8 cellular contexts compared by ENCODE assay signal in the genomic region with DNA sequence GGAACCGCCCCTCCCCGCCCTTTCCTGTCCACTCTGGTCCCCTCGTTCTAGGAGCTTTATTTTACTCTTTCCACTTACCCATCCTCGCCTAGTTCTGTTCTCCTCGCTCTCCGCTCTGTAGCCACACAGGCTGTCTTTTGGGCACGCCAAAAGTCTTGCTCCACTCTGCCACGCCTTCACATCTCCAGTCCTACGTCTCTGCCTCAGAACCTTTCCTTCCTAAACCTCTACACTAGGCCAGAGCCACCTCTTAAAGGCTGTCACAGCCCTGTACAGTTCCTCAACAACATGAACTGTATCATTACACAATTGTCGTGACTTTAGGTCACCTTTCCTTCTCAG. TPM values are rescaled to one million over a fixed set of nuclear protein-coding genes. Genes with fewer than 3 reads are reported as not detected.
DNase-seq lines count a peak whose midpoint lies in the region; ATAC-seq and TF ChIP-seq lines count a peak whose summit lies in the region.

No MANE protein-coding gene starts in this region.

- in situ Hi-C loops in GM23248 (cut with MboI): no loop called here

- H3K27me3 ChIP-seq in GM23248 (replicated peaks; ENCODE audit: insufficient read depth) (no peaks in the 10 kb centered on the region), right atrium auricular region (no peaks in the 10 kb centered on the region), spleen (replicated peaks in 1 of 7) (no peaks in the 10 kb centered on the region)

- WGBS in GM23248 (ENCODE audit: low coverage in 1 of 2, low lambda C conversion rate in 2 of 2, missing lambda C conversion rate in 2 of 2), 2 experiments: 39 to 41% methylated on average over 10 of the region's 10 CpGs
- 30 to 40% (median 37%) methylated on average over 10 of the region's 10 CpGs for WGBS in spleen, 5 donors

- H3K9me2 ChIP-seq in GM23248 (ENCODE audit: insufficient read depth): no peaks in the 10 kb centered on the region

- peak overlapping the region; percentile 98 for H3K4me2 ChIP-seq in GM23248 (ENCODE audit: unreplicated experiment)

- peak overlapping the region; percentile 95 for H3K4me3 ChIP-seq in GM23248
- H3K4me3 ChIP-seq in right atrium auricular region: peak overlapping the region; percentile 67 to 76
- H3K4me3 ChIP-seq in spleen: peak overlapping the region; percentile 42 to 82 (median 71)

- CTCF ChIA-PET in WTC11 (lab: Charles Lee): no interaction called here

- ATAC-seq in WTC11 (peak; percentile 18), HG03571 (IDR thresholded peaks at IDR 0.05; ENCODE audit: unreplicated experiment) (no peak)

- H4K20me1 ChIP-seq in GM23248 (ENCODE audit: insufficient read depth): peaks cover 13% of the 10 kb centered on the region; the same call in 1 of the 2 replicates

- DNase-seq in GM23248: no peak
- no peak for DNase-seq in WTC11 (ENCODE audit: low spot score)
- DNase-seq in right atrium auricular region (ENCODE audit: low spot score): no peak
- no peak for DNase-seq in spleen
- DNase-seq in SK-N-DZ (ENCODE audit: low spot score): no peak
- DNase-seq in GDM1 (lab: John Stamatoyannopoulos, UW): no peak
- no peak for DNase-seq in COR-L47 (lab: John Stamatoyannopoulos, UW)

- 0 out of 2 replicates have a peak, but pooled peaks cover 1% of the 10 kb centered on the region for H3K9me3 Mint-ChIP-seq in WTC11

- H3K36me3 Mint-ChIP-seq in WTC11: no peaks in the 10 kb centered on the region; the same call in 1 of the 2 replicates

- H3K9me3 ChIP-seq in GM23248 (ENCODE audit: low read depth) (no peaks in the 10 kb centered on the region), right atrium auricular region (no peaks in the 10 kb centered on the region), spleen (no peaks in the 10 kb centered on the region)

- peak overlapping the region; percentile 94 for H2AFZ ChIP-seq in GM23248

- POLR2A ChIA-PET in WTC11 (lab: Charles Lee): interaction anchor here (0.9 kb wide), 1 partner anchor 108 kb away, joined by 3 read pairs; no protein-coding TSS in a partner anchor

- peak overlapping the region; percentile 93 for H3K4me3 Mint-ChIP-seq in WTC11

- no peak for TF ChIP-seq POLR2A in spleen (IDR thresholded peaks at IDR 0.05)

- intact Hi-C loops in spleen (cut with DNase I; ENCODE audit: low total_unique reads): no loop called here

- H3K9ac ChIP-seq in GM23248: peak overlapping the region; percentile 98

- H3K27me3 Mint-ChIP-seq in WTC11 (ENCODE audit: low read depth): no peaks in the 10 kb centered on the region

- H3F3A ChIP-seq in GM23248 (ENCODE audit: insufficient read depth): 0 out of 2 replicates have a peak, but pooled peaks cover 8% of the 10 kb centered on the region

- H3K27ac ChIP-seq in GM23248 (peak overlapping the region; percentile 89), right atrium auricular region (peak overlapping the region; percentile 94 to 95), spleen (peak overlapping the region; percentile 92 to 97 (median 94))

- H3K4me1 ChIP-seq in GM23248 (ENCODE audit: insufficient read depth) (peaks cover 13% of the 10 kb centered on the region; the same call in 1 of the 2 replicates), right atrium auricular region (peaks cover 0 to 31% of the 10 kb centered on the region in 2 donors), spleen (peaks cover 26 to 49% (median 35%) of the 10 kb centered on the region in 6 donors)

- peaks cover 44% of the 10 kb centered on the region for H3K79me2 ChIP-seq in GM23248 (ENCODE audit: insufficient read depth)

- H3K36me3 ChIP-seq in GM23248 (ENCODE audit: low read depth) (no peaks in the 10 kb centered on the region), right atrium auricular region (no peaks in the 10 kb centered on the region), spleen (no peaks in the 10 kb centered on the region)

- H3K27ac Mint-ChIP-seq in WTC11: peak overlapping the region; percentile 87

- peaks cover 28% of the 10 kb centered on the region for H3K4me1 Mint-ChIP-seq in WTC11

- TF ChIP-seq CTCF in WTC11 (IDR thresholded peaks at IDR 0.05) (no peak), right atrium auricular region (IDR thresholded peaks at IDR 0.05) (no peak), spleen (IDR thresholded peaks at IDR 0.05 in 8 of 11, conservative IDR thresholded peaks at IDR 0.05 in 3 of 11) (no peak)

TF ChIP-seq in WTC11, 78 proteins besides CTCF, POLR2A, EP300 and RAD21:
- TF ChIP-seq CBFB (CRISPR knock-in tag; IDR thresholded peaks at IDR 0.05; ENCODE audit: low read depth) (no peak), JAZF1 (CRISPR knock-in tag; IDR thresholded peaks at IDR 0.05) (no peak), TEAD4 (CRISPR knock-in tag; IDR thresholded peaks at IDR 0.05) (no peak), SMAD3 (CRISPR knock-in tag; IDR thresholded peaks at IDR 0.05; ENCODE audit: borderline replicate concordance) (no peak), STAT6 (CRISPR knock-in tag; conservative IDR thresholded peaks at IDR 0.05; ENCODE audit: low read depth) (no peak), ATF1 (CRISPR knock-in tag; IDR thresholded peaks at IDR 0.05) (no peak), SP1 (CRISPR knock-in tag; conservative IDR thresholded peaks at IDR 0.05) (no peak), MYBL2 (CRISPR knock-in tag; IDR thresholded peaks at IDR 0.05) (no peak)
- TF ChIP-seq, protein P1, sequence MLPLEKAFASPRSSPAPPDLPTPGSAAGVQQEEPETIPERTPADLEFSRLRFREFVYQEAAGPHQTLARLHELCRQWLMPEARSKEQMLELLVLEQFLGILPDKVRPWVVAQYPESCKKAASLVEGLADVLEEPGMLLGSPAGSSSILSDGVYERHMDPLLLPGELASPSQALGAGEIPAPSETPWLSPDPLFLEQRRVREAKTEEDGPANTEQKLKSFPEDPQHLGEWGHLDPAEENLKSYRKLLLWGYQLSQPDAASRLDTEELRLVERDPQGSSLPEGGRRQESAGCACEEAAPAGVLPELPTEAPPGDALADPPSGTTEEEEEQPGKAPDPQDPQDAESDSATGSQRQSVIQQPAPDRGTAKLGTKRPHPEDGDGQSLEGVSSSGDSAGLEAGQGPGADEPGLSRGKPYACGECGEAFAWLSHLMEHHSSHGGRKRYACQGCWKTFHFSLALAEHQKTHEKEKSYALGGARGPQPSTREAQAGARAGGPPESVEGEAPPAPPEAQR (CRISPR knock-in tag; IDR thresholded peaks at IDR 0.05): no peak

RNA-seq across cellular contexts. Expression of gene ARPP19, which starts 0.4 kb away (rescaled TPM):
- 89.1 and 122 TPM in 2 replicates for total RNA-seq in GM23248 (2014; rRNA removed; shearing (Covaris generic))
- 68.9 and 70.0 TPM in 2 replicates for polyA plus RNA-seq in GM23248 (2016; fragmentation: Nextera tagmentation; extraction: Ambion mirVana)
- total RNA-seq in WTC11 (2021): 203 to 217 TPM (median 212 TPM) in 3 replicates
- 10 to 100 TPM; 82.7 to 94.3 TPM for total RNA-seq in right atrium auricular region
- total RNA-seq in spleen: 100 to 1,000 TPM in 5 of 7 donors, 10 to 100 TPM in 2; 95.9 to 132 (median 111) TPM
- polyA plus RNA-seq in spleen: 10 to 100 TPM; 18.3 to 33.8 (median 23.4) TPM
- polyA plus RNA-seq in SK-N-DZ (2014; cell fraction: cytosol; rRNA removed): 177 and 178 TPM in 2 replicates
- polyA plus RNA-seq in SK-N-DZ (2014; cell fraction: nucleus; rRNA removed): 65.3 and 80.8 TPM in 2 replicates

RNA-seq across cellular contexts. Expression of gene MYO5A, which starts 40.5 kb away (rescaled TPM):
- 30.6 and 33.3 TPM in 2 replicates for total RNA-seq in GM23248 (2014; rRNA removed; shearing (Covaris generic))
- polyA plus RNA-seq in GM23248 (2016; fragmentation: Nextera tagmentation; extraction: Ambion mirVana) (12.1 and 14.0 TPM in 2 replicates), spleen (1 to 10 TPM; 4.7 to 6.4 (median 6.3) TPM)
- total RNA-seq in WTC11 (2021) (29.2 to 33.3 TPM (median 32.1 TPM) in 3 replicates), right atrium auricular region (10 to 100 TPM; 12.3 to 21.5 TPM), spleen (10 to 100 TPM; 30.9 to 48.3 (median 39.1) TPM)
- polyA plus RNA-seq in SK-N-DZ (2014; cell fraction: cytosol; rRNA removed): 6.5 and 8.8 TPM in 2 replicates
- polyA plus RNA-seq in SK-N-DZ (2014; cell fraction: nucleus; rRNA removed): 6.4 and 9.0 TPM in 2 replicates
